In the genomic region with DNA sequence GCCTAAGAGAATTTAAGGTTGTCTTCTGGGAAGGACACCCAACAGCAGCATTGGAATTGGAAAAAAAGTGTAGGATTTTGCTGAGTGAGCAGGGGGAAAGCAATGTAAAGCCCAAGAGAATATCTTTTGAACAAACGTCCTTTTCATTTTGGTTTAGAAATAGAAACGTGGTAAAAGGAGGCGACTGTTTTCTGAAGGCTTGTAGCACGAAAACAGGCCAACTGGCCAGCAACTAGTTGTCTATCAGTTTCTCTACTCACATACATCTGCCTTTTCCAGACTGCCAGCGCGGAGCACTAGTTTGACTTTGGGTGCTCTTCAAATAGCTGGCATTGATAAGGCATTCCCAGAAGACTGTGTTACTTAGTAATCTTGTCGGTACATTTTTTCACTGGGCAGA, we compare ENCODE assay signal across 1 cellular context.
TF ChIP-seq lines count a peak whose summit lies in the region.

No MANE protein-coding gene starts in this region.

TF ChIP-seq in GM23338, 12 proteins besides CTCF, POLR2A, EP300 and RAD21 (continued from another document):
- TF ChIP-seq, protein P1, sequence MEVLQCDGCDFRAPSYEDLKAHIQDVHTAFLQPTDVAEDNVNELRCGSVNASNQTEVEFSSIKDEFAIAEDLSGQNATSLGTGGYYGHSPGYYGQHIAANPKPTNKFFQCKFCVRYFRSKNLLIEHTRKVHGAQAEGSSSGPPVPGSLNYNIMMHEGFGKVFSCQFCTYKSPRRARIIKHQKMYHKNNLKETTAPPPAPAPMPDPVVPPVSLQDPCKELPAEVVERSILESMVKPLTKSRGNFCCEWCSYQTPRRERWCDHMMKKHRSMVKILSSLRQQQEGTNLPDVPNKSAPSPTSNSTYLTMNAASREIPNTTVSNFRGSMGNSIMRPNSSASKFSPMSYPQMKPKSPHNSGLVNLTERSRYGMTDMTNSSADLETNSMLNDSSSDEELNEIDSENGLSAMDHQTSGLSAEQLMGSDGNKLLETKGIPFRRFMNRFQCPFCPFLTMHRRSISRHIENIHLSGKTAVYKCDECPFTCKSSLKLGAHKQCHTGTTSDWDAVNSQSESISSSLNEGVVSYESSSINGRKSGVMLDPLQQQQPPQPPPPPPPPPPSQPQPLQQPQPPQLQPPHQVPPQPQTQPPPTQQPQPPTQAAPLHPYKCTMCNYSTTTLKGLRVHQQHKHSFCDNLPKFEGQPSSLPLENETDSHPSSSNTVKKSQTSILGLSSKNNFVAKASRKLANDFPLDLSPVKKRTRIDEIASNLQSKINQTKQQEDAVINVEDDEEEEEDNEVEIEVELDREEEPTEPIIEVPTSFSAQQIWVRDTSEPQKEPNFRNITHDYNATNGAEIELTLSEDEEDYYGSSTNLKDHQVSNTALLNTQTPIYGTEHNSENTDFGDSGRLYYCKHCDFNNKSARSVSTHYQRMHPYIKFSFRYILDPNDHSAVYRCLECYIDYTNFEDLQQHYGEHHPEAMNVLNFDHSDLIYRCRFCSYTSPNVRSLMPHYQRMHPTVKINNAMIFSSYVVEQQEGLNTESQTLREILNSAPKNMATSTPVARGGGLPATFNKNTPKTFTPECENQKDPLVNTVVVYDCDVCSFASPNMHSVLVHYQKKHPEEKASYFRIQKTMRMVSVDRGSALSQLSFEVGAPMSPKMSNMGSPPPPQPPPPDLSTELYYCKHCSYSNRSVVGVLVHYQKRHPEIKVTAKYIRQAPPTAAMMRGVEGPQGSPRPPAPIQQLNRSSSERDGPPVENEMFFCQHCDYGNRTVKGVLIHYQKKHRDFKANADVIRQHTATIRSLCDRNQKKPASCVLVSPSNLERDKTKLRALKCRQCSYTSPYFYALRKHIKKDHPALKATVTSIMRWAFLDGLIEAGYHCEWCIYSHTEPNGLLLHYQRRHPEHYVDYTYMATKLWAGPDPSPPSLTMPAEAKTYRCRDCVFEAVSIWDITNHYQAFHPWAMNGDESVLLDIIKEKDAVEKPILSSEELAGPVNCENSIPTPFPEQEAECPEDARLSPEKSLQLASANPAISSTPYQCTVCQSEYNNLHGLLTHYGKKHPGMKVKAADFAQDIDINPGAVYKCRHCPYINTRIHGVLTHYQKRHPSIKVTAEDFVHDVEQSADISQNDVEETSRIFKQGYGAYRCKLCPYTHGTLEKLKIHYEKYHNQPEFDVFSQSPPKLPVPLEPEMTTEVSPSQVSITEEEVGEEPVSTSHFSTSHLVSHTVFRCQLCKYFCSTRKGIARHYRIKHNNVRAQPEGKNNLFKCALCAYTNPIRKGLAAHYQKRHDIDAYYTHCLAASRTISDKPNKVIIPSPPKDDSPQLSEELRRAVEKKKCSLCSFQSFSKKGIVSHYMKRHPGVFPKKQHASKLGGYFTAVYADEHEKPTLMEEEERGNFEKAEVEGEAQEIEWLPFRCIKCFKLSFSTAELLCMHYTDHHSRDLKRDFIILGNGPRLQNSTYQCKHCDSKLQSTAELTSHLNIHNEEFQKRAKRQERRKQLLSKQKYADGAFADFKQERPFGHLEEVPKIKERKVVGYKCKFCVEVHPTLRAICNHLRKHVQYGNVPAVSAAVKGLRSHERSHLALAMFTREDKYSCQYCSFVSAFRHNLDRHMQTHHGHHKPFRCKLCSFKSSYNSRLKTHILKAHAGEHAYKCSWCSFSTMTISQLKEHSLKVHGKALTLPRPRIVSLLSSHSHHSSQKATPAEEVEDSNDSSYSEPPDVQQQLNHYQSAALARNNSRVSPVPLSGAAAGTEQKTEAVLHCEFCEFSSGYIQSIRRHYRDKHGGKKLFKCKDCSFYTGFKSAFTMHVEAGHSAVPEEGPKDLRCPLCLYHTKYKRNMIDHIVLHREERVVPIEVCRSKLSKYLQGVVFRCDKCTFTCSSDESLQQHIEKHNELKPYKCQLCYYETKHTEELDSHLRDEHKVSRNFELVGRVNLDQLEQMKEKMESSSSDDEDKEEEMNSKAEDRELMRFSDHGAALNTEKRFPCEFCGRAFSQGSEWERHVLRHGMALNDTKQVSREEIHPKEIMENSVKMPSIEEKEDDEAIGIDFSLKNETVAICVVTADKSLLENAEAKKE (CRISPR knock-in tag; IDR thresholded peaks at IDR 0.05), result no peak
- TF ChIP-seq JUNB (IDR thresholded peaks at IDR 0.05; ENCODE audit: unreplicated experiment), result no peak
- TF ChIP-seq ZNF331 (CRISPR knock-in tag; IDR thresholded peaks at IDR 0.05; ENCODE audit: low read depth), result no peak
- TF ChIP-seq ZNF114 (CRISPR knock-in tag; IDR thresholded peaks at IDR 0.05), result no peak
